Comparison of ENCODE assay signal across 1 cellular context in the genomic region with DNA sequence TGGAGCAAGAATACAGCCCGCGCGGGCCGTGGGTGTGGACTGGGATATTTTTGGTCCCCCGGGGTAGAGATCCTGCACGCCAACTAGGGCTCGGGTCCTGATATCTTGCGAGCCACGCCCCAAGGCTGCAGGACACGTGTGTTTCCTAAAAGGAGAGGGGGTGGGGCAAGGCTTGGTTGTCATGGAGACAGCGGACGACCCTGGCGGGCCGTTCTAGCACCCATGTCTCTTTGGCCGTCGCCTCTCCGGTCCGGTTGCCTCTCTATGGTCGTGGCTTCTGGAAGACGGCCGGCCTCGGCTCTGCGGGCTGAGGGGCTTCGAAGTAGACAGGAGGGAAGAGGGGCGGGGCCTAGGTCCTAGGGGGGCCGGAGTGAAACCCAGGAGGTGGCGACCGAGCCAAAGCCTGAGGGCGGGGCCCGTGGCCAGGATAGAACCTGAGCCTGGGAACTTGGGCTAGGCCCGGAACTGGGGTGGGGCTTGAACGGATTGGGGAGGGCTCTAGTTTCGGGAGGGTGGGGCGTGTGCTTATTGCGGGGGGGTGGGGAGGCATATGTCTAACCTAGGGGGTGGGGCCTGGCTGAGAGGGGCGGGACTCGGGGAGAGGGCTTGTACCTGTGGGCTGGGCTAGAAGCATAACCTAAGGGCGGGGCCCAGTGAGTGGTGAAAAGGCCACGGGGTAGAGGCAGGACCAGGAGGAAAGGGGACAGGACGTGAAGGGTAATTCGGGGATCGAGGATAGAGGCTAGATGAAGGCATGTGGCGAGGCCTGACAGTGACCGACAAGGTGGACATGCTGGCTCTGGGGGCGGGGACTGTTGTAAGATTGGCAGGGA.
TF ChIP-seq lines count a peak whose summit lies in the region.

No MANE protein-coding gene starts in this region.

TF ChIP-seq in HepG2, 621 proteins besides CTCF, POLR2A, EP300 and RAD21 (continued from another document and continues in another):
- TF ChIP-seq ZBED4 (CRISPR knock-in tag; IDR thresholded peaks at IDR 0.05; ENCODE audit: borderline replicate concordance) (no peak), ZNF367 (CRISPR knock-in tag; IDR thresholded peaks at IDR 0.05; ENCODE audit: borderline replicate concordance) (no peak), POGZ (CRISPR knock-in tag; IDR thresholded peaks at IDR 0.05) (no peak), MIER2 (CRISPR knock-in tag; IDR thresholded peaks at IDR 0.05) (no peak), DR1 (CRISPR knock-in tag; IDR thresholded peaks at IDR 0.05) (0 out of 2 replicates have a peak, but pooled peaks have one; percentile 35), NKX3-1 (CRISPR knock-in tag; IDR thresholded peaks at IDR 0.05) (no peak), ZNF574 (CRISPR knock-in tag; IDR thresholded peaks at IDR 0.05) (peak; percentile 98), KDM1A (CRISPR knock-in tag; IDR thresholded peaks at IDR 0.05) (no peak), NFYC (CRISPR knock-in tag; IDR thresholded peaks at IDR 0.05) (no peak), KLF9 (CRISPR knock-in tag; IDR thresholded peaks at IDR 0.05; ENCODE audit: low read depth) (no peak), ZSCAN31 (CRISPR knock-in tag; IDR thresholded peaks at IDR 0.05; ENCODE audit: low read depth) (no peak), BCL3 (CRISPR knock-in tag; IDR thresholded peaks at IDR 0.05) (no peak), ZNF549 (CRISPR knock-in tag; IDR thresholded peaks at IDR 0.05) (no peak), MXD4 (CRISPR knock-in tag; IDR thresholded peaks at IDR 0.05) (no peak; the same call in 1 of the 2 replicates), ZNF850 (CRISPR knock-in tag; conservative IDR thresholded peaks at IDR 0.05) (no peak), ZBTB33 (CRISPR knock-in tag; IDR thresholded peaks at IDR 0.05) (no peak), ZFP90 (CRISPR knock-in tag; IDR thresholded peaks at IDR 0.05; ENCODE audit: borderline replicate concordance) (peak; percentile 60; the same call in 1 of the 2 replicates), ARHGAP35 (CRISPR knock-in tag; IDR thresholded peaks at IDR 0.05; ENCODE audit: borderline replicate concordance) (no peak), TARDBP (CRISPR knock-in tag; IDR thresholded peaks at IDR 0.05) (peak; percentile 55), MLLT10 (CRISPR knock-in tag; IDR thresholded peaks at IDR 0.05) (no peak), ETV6 (CRISPR knock-in tag; conservative IDR thresholded peaks at IDR 0.05) (no peak), HOXA7 (CRISPR knock-in tag; IDR thresholded peaks at IDR 0.05) (no peak), SNAI1 (CRISPR knock-in tag; IDR thresholded peaks at IDR 0.05; ENCODE audit: borderline replicate concordance) (no peak), AGO1 (IDR thresholded peaks at IDR 0.05; ENCODE audit: low read depth, low read length, poor library complexity, severe bottlenecking) (no peak), SMAD9 (CRISPR knock-in tag; IDR thresholded peaks at IDR 0.05) (no peak), MTERF4 (CRISPR knock-in tag; IDR thresholded peaks at IDR 0.05) (no peak), GABPB1 (CRISPR knock-in tag; IDR thresholded peaks at IDR 0.05) (peak; percentile 29; the same call in 1 of the 2 replicates), NRL (CRISPR knock-in tag; IDR thresholded peaks at IDR 0.05; ENCODE audit: borderline replicate concordance) (no peak), IKZF1 (IDR thresholded peaks at IDR 0.05) (no peak), POLR2AphosphoS5 (IDR thresholded peaks at IDR 0.05; ENCODE audit: low read depth, low read length) (no peak; the same call in 1 of the 2 replicates), ZNF740 (CRISPR knock-in tag; IDR thresholded peaks at IDR 0.05) (no peak), SRSF1 (optimal IDR thresholded peaks at IDR 0.05; ENCODE audit: low read depth, low read length) (no peak), ZFP36 (IDR thresholded peaks at IDR 0.05; ENCODE audit: borderline replicate concordance, low read depth, low read length, partially characterized antibody) (no peak), ZNF773 (CRISPR knock-in tag; IDR thresholded peaks at IDR 0.05; ENCODE audit: borderline replicate concordance) (no peak), ZNF879 (CRISPR knock-in tag; IDR thresholded peaks at IDR 0.05) (0 out of 2 replicates have a peak, but pooled peaks have one; percentile 55), ZNF747 (CRISPR knock-in tag; IDR thresholded peaks at IDR 0.05; ENCODE audit: borderline replicate concordance) (0 out of 2 replicates have a peak, but pooled peaks have one; percentile 13), ZNF10 (CRISPR knock-in tag; IDR thresholded peaks at IDR 0.05; ENCODE audit: borderline replicate concordance, low read depth) (no peak), PRDM4 (CRISPR knock-in tag; IDR thresholded peaks at IDR 0.05; ENCODE audit: borderline replicate concordance) (no peak), ZNF20 (CRISPR knock-in tag; IDR thresholded peaks at IDR 0.05) (no peak)
- TF ChIP-seq, protein P1, sequence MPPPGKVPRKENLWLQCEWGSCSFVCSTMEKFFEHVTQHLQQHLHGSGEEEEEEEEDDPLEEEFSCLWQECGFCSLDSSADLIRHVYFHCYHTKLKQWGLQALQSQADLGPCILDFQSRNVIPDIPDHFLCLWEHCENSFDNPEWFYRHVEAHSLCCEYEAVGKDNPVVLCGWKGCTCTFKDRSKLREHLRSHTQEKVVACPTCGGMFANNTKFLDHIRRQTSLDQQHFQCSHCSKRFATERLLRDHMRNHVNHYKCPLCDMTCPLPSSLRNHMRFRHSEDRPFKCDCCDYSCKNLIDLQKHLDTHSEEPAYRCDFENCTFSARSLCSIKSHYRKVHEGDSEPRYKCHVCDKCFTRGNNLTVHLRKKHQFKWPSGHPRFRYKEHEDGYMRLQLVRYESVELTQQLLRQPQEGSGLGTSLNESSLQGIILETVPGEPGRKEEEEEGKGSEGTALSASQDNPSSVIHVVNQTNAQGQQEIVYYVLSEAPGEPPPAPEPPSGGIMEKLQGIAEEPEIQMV (CRISPR knock-in tag; IDR thresholded peaks at IDR 0.05; ENCODE audit: low read depth), result peak; percentile 91
- TF ChIP-seq, protein P2, sequence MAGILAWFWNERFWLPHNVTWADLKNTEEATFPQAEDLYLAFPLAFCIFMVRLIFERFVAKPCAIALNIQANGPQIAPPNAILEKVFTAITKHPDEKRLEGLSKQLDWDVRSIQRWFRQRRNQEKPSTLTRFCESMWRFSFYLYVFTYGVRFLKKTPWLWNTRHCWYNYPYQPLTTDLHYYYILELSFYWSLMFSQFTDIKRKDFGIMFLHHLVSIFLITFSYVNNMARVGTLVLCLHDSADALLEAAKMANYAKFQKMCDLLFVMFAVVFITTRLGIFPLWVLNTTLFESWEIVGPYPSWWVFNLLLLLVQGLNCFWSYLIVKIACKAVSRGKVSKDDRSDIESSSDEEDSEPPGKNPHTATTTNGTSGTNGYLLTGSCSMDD (CRISPR knock-in tag; IDR thresholded peaks at IDR 0.05), result no peak
- TF ChIP-seq, protein P3, sequence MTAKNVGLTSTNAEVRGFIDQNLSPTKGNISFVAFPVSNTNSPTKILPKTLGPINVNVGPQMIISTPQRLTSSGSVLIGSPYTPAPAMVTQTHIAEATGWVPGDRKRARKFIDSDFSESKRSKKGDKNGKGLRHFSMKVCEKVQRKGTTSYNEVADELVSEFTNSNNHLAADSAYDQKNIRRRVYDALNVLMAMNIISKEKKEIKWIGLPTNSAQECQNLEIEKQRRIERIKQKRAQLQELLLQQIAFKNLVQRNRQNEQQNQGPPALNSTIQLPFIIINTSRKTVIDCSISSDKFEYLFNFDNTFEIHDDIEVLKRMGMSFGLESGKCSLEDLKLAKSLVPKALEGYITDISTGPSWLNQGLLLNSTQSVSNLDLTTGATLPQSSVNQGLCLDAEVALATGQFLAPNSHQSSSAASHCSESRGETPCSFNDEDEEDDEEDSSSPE (CRISPR knock-in tag; IDR thresholded peaks at IDR 0.05), result no peak
